Comparison of ENCODE assay signal across 1 cellular context in genomic region chr5:93163010-93163663, GRCh38.
TF ChIP-seq lines count a peak whose summit lies in the region.

No MANE protein-coding gene starts in this region.

TF ChIP-seq in GM23338, 12 proteins besides CTCF, POLR2A, EP300 and RAD21 (continued from another document):
- TF ChIP-seq REST (IDR thresholded peaks at IDR 0.05; ENCODE audit: unreplicated experiment) (no peak), JUNB (IDR thresholded peaks at IDR 0.05; ENCODE audit: unreplicated experiment) (no peak), EZH2phosphoT487 (IDR thresholded peaks at IDR 0.05; ENCODE audit: unreplicated experiment) (no peak), POLR2AphosphoS5 (IDR thresholded peaks at IDR 0.05; ENCODE audit: low read depth) (no peak), STAT1 (IDR thresholded peaks at IDR 0.05; ENCODE audit: unreplicated experiment) (no peak), CREB1 (CRISPR knock-in tag; IDR thresholded peaks at IDR 0.05; ENCODE audit: low read depth) (no peak), ZNF114 (CRISPR knock-in tag; IDR thresholded peaks at IDR 0.05) (no peak)
